ENCODE assay signal across 2 cellular contexts in the genomic region with DNA sequence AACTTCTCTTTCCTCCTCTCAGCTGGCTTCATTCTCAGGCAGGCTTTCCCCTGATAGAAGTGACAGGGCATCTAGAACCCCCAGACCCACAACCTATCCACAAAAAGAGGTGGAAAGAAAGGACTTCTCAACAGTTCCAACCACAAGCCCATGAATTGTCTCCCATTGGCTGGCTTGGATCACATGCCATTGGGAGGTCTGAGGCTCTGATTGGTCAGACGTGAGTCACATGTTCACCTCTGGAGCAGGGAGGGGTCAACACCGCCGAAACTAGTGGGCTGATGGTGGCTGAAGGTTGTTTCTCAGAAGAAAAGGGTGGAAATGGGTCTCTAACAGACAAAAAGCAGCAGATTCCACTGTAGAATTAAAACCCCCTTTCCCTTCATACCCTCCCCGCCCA.
TF ChIP-seq lines count a peak whose summit lies in the region.

No MANE protein-coding gene starts in this region.

TF ChIP-seq in HepG2, 621 proteins besides CTCF, POLR2A, EP300 and RAD21:
- TF ChIP-seq, protein P1, sequence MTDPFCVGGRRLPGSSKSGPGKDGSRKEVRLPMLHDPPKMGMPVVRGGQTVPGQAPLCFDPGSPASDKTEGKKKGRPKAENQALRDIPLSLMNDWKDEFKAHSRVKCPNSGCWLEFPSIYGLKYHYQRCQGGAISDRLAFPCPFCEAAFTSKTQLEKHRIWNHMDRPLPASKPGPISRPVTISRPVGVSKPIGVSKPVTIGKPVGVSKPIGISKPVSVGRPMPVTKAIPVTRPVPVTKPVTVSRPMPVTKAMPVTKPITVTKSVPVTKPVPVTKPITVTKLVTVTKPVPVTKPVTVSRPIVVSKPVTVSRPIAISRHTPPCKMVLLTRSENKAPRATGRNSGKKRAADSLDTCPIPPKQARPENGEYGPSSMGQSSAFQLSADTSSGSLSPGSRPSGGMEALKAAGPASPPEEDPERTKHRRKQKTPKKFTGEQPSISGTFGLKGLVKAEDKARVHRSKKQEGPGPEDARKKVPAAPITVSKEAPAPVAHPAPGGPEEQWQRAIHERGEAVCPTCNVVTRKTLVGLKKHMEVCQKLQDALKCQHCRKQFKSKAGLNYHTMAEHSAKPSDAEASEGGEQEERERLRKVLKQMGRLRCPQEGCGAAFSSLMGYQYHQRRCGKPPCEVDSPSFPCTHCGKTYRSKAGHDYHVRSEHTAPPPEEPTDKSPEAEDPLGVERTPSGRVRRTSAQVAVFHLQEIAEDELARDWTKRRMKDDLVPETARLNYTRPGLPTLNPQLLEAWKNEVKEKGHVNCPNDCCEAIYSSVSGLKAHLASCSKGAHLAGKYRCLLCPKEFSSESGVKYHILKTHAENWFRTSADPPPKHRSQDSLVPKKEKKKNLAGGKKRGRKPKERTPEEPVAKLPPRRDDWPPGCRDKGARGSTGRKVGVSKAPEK (CRISPR knock-in tag; IDR thresholded peaks at IDR 0.05; ENCODE audit: borderline replicate concordance): no peak
- peak; percentile 50; the same call in 1 of the 2 replicates for TF ChIP-seq NFYC (CRISPR knock-in tag; IDR thresholded peaks at IDR 0.05)
- no peak for TF ChIP-seq EED (CRISPR knock-in tag; IDR thresholded peaks at IDR 0.05)
- TF ChIP-seq POLR2G (IDR thresholded peaks at IDR 0.05; ENCODE audit: low read depth, low read length): peak; percentile 44; the same call in 1 of the 2 replicates
- peak; percentile 42; the same call in 1 of the 2 replicates for TF ChIP-seq NFYB (CRISPR knock-in tag; IDR thresholded peaks at IDR 0.05)
TF ChIP-seq in HepG2: peak in this region for 3.

TF ChIP-seq in SK-N-SH, 30 proteins besides CTCF, POLR2A, EP300 and RAD21:
- TF ChIP-seq, protein P2, sequence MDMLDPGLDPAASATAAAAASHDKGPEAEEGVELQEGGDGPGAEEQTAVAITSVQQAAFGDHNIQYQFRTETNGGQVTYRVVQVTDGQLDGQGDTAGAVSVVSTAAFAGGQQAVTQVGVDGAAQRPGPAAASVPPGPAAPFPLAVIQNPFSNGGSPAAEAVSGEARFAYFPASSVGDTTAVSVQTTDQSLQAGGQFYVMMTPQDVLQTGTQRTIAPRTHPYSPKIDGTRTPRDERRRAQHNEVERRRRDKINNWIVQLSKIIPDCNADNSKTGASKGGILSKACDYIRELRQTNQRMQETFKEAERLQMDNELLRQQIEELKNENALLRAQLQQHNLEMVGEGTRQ (IDR thresholded peaks at IDR 0.05; ENCODE audit: borderline replicate concordance, low read depth, low read length): peak; percentile 58; the same call in 1 of the 2 replicates
- TF ChIP-seq, protein P3, sequence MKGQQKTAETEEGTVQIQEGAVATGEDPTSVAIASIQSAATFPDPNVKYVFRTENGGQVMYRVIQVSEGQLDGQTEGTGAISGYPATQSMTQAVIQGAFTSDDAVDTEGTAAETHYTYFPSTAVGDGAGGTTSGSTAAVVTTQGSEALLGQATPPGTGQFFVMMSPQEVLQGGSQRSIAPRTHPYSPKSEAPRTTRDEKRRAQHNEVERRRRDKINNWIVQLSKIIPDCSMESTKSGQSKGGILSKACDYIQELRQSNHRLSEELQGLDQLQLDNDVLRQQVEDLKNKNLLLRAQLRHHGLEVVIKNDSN (IDR thresholded peaks at IDR 0.05; ENCODE audit: borderline replicate concordance, low read depth): peak; percentile 90
- TF ChIP-seq RXRA (IDR thresholded peaks at IDR 0.05; ENCODE audit: borderline replicate concordance, low read depth): no peak
- no peak for TF ChIP-seq CHD2 (IDR thresholded peaks at IDR 0.05; ENCODE audit: low read length, partially characterized antibody)
- no peak for TF ChIP-seq RCOR1 (IDR thresholded peaks at IDR 0.05; ENCODE audit: low read length)
- TF ChIP-seq, protein P4, sequence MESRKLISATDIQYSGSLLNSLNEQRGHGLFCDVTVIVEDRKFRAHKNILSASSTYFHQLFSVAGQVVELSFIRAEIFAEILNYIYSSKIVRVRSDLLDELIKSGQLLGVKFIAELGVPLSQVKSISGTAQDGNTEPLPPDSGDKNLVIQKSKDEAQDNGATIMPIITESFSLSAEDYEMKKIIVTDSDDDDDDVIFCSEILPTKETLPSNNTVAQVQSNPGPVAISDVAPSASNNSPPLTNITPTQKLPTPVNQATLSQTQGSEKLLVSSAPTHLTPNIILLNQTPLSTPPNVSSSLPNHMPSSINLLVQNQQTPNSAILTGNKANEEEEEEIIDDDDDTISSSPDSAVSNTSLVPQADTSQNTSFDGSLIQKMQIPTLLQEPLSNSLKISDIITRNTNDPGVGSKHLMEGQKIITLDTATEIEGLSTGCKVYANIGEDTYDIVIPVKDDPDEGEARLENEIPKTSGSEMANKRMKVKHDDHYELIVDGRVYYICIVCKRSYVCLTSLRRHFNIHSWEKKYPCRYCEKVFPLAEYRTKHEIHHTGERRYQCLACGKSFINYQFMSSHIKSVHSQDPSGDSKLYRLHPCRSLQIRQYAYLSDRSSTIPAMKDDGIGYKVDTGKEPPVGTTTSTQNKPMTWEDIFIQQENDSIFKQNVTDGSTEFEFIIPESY (IDR thresholded peaks at IDR 0.05; ENCODE audit: borderline replicate concordance, low read depth): no peak
